ENCODE assay signal across 1 cellular context in genomic region chr7:40122100-40122939, GRCh38. TPM values are rescaled to one million over a fixed set of nuclear protein-coding genes. Genes with fewer than 3 reads are reported as not detected.
"Had no signal": no experiment of that assay in that cellular context is flagged by ENCODE, and none has a peak within 500 bp of the region (broad histone marks: within the 10 kb centered on the region; RNA-seq: fewer than 3 reads in every experiment).

No MANE protein-coding gene starts in this region.

RNA-seq across cellular contexts. Expression of gene SUGCT, which starts 12.5 kb away (rescaled TPM):
- polyA plus RNA-seq: neural cell had no signal
